14 cellular contexts compared by ENCODE assay signal in genomic region chr22:23264610-23265388, GRCh38.
A peak's percentile ranks its signal among the peaks of the same experiment; 100 is the strongest.
DNase-seq lines count a peak whose midpoint lies in the region; ATAC-seq and TF ChIP-seq lines count a peak whose summit lies in the region.
"Had no signal": no experiment of that assay in that cellular context is flagged by ENCODE, and none has a peak within 500 bp of the region (broad histone marks: within the 10 kb centered on the region; RNA-seq: fewer than 3 reads in every experiment).

No MANE protein-coding gene starts in this region.

- H3K9me3 ChIP-seq in stomach: no peaks in the 10 kb centered on the region
- H3K9me3 ChIP-seq: transverse colon had no signal

- H3K27ac ChIP-seq in layer of hippocampus (ENCODE audit: low read depth, low read length) (peak overlapping the region; percentile 2), stomach (peak overlapping the region; percentile 78 to 85 (median 82))
- H3K27ac ChIP-seq: brain microvascular endothelial cell, neural progenitor cell, transverse colon had no signal

- TF ChIP-seq CTCF in stomach (IDR thresholded peaks at IDR 0.05): no peak

- H3K27me3 ChIP-seq in layer of hippocampus (ENCODE audit: control insufficient read depth, insufficient read depth, low read length) (no peaks in the 10 kb centered on the region), stomach (no peaks in the 10 kb centered on the region)
- H3K27me3 ChIP-seq: neural progenitor cell, transverse colon had no signal

- POLR2A ChIA-PET in activated CD4-positive, alpha-beta memory T cell treated with anti-CD3 and anti-CD28 coated beads, Interleukin-2, amount 10 ng/mL, durations not matched to agents 7 days and 5 days (lab: Charles Lee): interaction anchor here (0.9 to 1.3 kb wide), 2 partner anchors 10 to 21 kb away, joined by 3 read pairs; no protein-coding TSS in a partner anchor
- POLR2A ChIA-PET in activated CD4-positive, alpha-beta memory T cell treated with anti-CD3 and anti-CD28 coated beads for 36 hours (lab: Charles Lee): no interaction called here

- H3K27me3 Mint-ChIP-seq in activated CD4-positive, alpha-beta memory T cell treated with anti-CD3 and anti-CD28 coated beads, Interleukin-2, amount 10 ng/mL, durations not matched to agents 7 days and 5 days: no peaks in the 10 kb centered on the region
- H3K27me3 Mint-ChIP-seq in activated CD4-positive, alpha-beta memory T cell treated with anti-CD3 and anti-CD28 coated beads for 36 hours: no peaks in the 10 kb centered on the region
- no peaks in the 10 kb centered on the region for H3K27me3 Mint-ChIP-seq in activated T-helper 17 cell treated with anti-CD3 and anti-CD28 coated beads, Interleukin-2, amount 50 U/mL, for 72 hours

- H3K27ac Mint-ChIP-seq in activated CD4-positive, alpha-beta memory T cell treated with anti-CD3 and anti-CD28 coated beads, Interleukin-2, amount 10 ng/mL, durations not matched to agents 7 days and 5 days: peak overlapping the region; percentile 76
- no peak overlapping the region for H3K27ac Mint-ChIP-seq in activated CD4-positive, alpha-beta memory T cell treated with anti-CD3 and anti-CD28 coated beads for 36 hours
- H3K27ac Mint-ChIP-seq in activated T-helper 17 cell treated with anti-CD3 and anti-CD28 coated beads, Interleukin-2, amount 50 U/mL, for 72 hours: peak overlapping the region; percentile 63
- H3K27ac Mint-ChIP-seq: HFFc6 had no signal

- WGBS in stomach, 5 donors: 42 to 67% (median 53%) methylated on average over 17 to 19 of the region's 19 CpGs

- no peak overlapping the region for H3K4me3 ChIP-seq in stomach
- H3K4me3 ChIP-seq: neural progenitor cell, skin epidermis, transverse colon had no signal

- intact Hi-C loops in activated CD4-positive, alpha-beta memory T cell treated with anti-CD3 and anti-CD28 coated beads for 36 hours (cut with micrococcal nuclease): no loop called here
- intact Hi-C loops in stomach (cut with DNase I; ENCODE audit: low total_unique reads): no loop called here

- peaks cover 16% of the 10 kb centered on the region for H3K36me3 Mint-ChIP-seq in activated CD4-positive, alpha-beta memory T cell treated with anti-CD3 and anti-CD28 coated beads, Interleukin-2, amount 10 ng/mL, durations not matched to agents 7 days and 5 days (ENCODE audit: low read depth)
- H3K36me3 Mint-ChIP-seq in activated CD4-positive, alpha-beta memory T cell treated with anti-CD3 and anti-CD28 coated beads for 36 hours: peaks cover 14% of the 10 kb centered on the region
- H3K36me3 Mint-ChIP-seq in activated T-helper 17 cell treated with anti-CD3 and anti-CD28 coated beads, Interleukin-2, amount 50 U/mL, for 72 hours (ENCODE audit: low read depth): peaks cover 64% of the 10 kb centered on the region

- H3K4me1 ChIP-seq in stomach: peaks cover 16 to 29% (median 21%) of the 10 kb centered on the region in 4 donors
- H3K4me1 ChIP-seq: transverse colon had no signal

- ATAC-seq in activated T-helper 17 cell treated with anti-CD3 and anti-CD28 coated beads, Interleukin-2, amount 50 U/mL, for 72 hours (replicated peaks): no peak
- no peak for ATAC-seq in GM21360 (IDR thresholded peaks at IDR 0.05; ENCODE audit: unreplicated experiment)

- no peak for TF ChIP-seq POLR2A in stomach (IDR thresholded peaks at IDR 0.05)

- H3K9me3 Mint-ChIP-seq in activated CD4-positive, alpha-beta memory T cell treated with anti-CD3 and anti-CD28 coated beads, Interleukin-2, amount 10 ng/mL, durations not matched to agents 7 days and 5 days: no peaks in the 10 kb centered on the region
- H3K9me3 Mint-ChIP-seq in activated CD4-positive, alpha-beta memory T cell treated with anti-CD3 and anti-CD28 coated beads for 36 hours: no peaks in the 10 kb centered on the region
- no peaks in the 10 kb centered on the region for H3K9me3 Mint-ChIP-seq in activated T-helper 17 cell treated with anti-CD3 and anti-CD28 coated beads, Interleukin-2, amount 50 U/mL, for 72 hours
- H3K9me3 Mint-ChIP-seq: HFFc6, neural progenitor cell had no signal

- H3K4me3 Mint-ChIP-seq in activated CD4-positive, alpha-beta memory T cell treated with anti-CD3 and anti-CD28 coated beads, Interleukin-2, amount 10 ng/mL, durations not matched to agents 7 days and 5 days: no peak overlapping the region
- no peak overlapping the region for H3K4me3 Mint-ChIP-seq in activated CD4-positive, alpha-beta memory T cell treated with anti-CD3 and anti-CD28 coated beads for 36 hours
- H3K4me3 Mint-ChIP-seq in activated T-helper 17 cell treated with anti-CD3 and anti-CD28 coated beads, Interleukin-2, amount 50 U/mL, for 72 hours: no peak overlapping the region
- H3K4me3 Mint-ChIP-seq: HFFc6, neural progenitor cell had no signal

- TF ChIP-seq EP300 in stomach (IDR thresholded peaks at IDR 0.05): no peak

- H3K36me3 ChIP-seq in stomach: peaks cover 33 to 92% (median 70%) of the 10 kb centered on the region in 4 donors
- H3K36me3 ChIP-seq: neural progenitor cell had no signal

- DNase-seq in activated CD4-positive, alpha-beta memory T cell treated with anti-CD3 and anti-CD28 coated beads, Interleukin-2, amount 10 ng/mL, durations not matched to agents 7 days and 5 days: no peak
- no peak for DNase-seq in activated CD4-positive, alpha-beta memory T cell treated with anti-CD3 and anti-CD28 coated beads for 36 hours
- DNase-seq in stomach (peak; percentile 85), HuH-7 (ENCODE audit: low spot score) (no peak), OCI-M1 (lab: John Stamatoyannopoulos, UW) (no peak)
- DNase-seq: brain microvascular endothelial cell, HFFc6, NCI-H446 treated with DMSO at 0.1 percent for 48 hours had no signal

- H3K4me1 Mint-ChIP-seq in activated CD4-positive, alpha-beta memory T cell treated with anti-CD3 and anti-CD28 coated beads, Interleukin-2, amount 10 ng/mL, durations not matched to agents 7 days and 5 days: peaks cover 26% of the 10 kb centered on the region
- peaks cover 2% of the 10 kb centered on the region for H3K4me1 Mint-ChIP-seq in activated CD4-positive, alpha-beta memory T cell treated with anti-CD3 and anti-CD28 coated beads for 36 hours (ENCODE audit: low read depth)
- H3K4me1 Mint-ChIP-seq in activated T-helper 17 cell treated with anti-CD3 and anti-CD28 coated beads, Interleukin-2, amount 50 U/mL, for 72 hours: no peaks in the 10 kb centered on the region

- CTCF ChIA-PET in activated CD4-positive, alpha-beta memory T cell treated with anti-CD3 and anti-CD28 coated beads, Interleukin-2, amount 10 ng/mL, durations not matched to agents 7 days and 5 days (lab: Charles Lee): interaction anchor here (0.6 to 1.6 kb wide), 3 partner anchors 17 to 86 kb away, joined by 5 to 8 read pairs (median 6); no protein-coding TSS in a partner anchor
- CTCF ChIA-PET in activated CD4-positive, alpha-beta memory T cell treated with anti-CD3 and anti-CD28 coated beads for 36 hours (lab: Charles Lee): interaction anchor here (0.6 to 1.2 kb wide), 5 partner anchors 17 to 121 kb away, joined by 3 to 4 read pairs (median 4); no protein-coding TSS in a partner anchor
